1 cellular context compared by ENCODE assay signal in the genomic region with DNA sequence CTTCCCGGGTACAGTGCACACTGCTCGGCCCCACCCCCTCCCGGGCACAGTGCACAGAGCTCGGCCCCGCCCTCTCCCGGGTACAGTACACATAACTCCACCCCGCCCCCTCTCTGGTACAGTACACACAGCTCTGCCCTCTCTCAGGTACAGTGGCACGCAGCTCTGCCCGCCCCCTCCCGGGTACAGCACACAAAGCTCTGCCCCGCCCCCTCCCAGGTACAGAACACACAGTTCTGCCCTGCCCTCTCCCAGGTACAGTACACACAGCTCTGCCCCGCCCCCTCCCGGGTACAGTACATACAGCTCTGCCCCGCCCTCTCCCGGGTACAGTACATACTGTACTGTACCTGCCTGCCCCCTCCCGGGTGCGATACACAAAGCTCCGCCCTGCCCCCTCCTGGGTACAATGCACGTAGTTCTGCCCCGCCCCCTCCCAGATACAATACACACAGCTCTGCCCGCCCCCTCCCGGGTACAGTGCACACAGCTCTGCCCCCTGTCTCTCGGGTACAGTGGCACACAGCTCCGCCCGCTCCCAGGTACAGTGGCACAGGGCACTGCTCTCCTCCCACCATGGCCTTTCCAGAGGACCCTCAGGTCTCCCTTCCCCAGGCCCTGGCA.
TF ChIP-seq lines count a peak whose summit lies in the region.

No MANE protein-coding gene starts in this region.

TF ChIP-seq in K562, 482 proteins besides CTCF, POLR2A, EP300 and RAD21 (continued from another document):
- no peak for TF ChIP-seq RREB1 (CRISPR knock-in tag; IDR thresholded peaks at IDR 0.05)
- no peak for TF ChIP-seq POLR3G (IDR thresholded peaks at IDR 0.05; ENCODE audit: extremely low read depth, insufficient read length, insufficient replicate concordance)
- no peak for TF ChIP-seq KLF6 (CRISPR knock-in tag; IDR thresholded peaks at IDR 0.05; ENCODE audit: borderline replicate concordance)
